In genomic region chr2:98560256-98560771, GRCh38 we compare ENCODE assay signal across 8 cellular contexts. TPM values are rescaled to one million over a fixed set of nuclear protein-coding genes. Genes with fewer than 3 reads are reported as not detected.
DNase-seq lines count a peak whose midpoint lies in the region; FAIRE-seq and TF ChIP-seq lines count a peak whose summit lies in the region.

No MANE protein-coding gene starts in this region.

- H3K27ac ChIP-seq in OCI-LY1 (ENCODE audit: low read depth, low read length, poor library complexity, severe bottlenecking) (peak overlapping the region; percentile 49), endothelial cell of umbilical vein (ENCODE audit: insufficient read depth, low read depth, low read length) (no peak overlapping the region)

- POLR2A ChIA-PET in endothelial cell of umbilical vein (lab: Charles Lee), result no interaction called here

- TF ChIP-seq CTCF in OCI-LY1 (IDR thresholded peaks at IDR 0.05; ENCODE audit: low read length), result no peak
- no peak for TF ChIP-seq CTCF in endothelial cell of umbilical vein (IDR thresholded peaks at IDR 0.05; ENCODE audit: extremely low read depth in 1 of 2, insufficient read depth in 1 of 2, low read depth in 1 of 2, low read length in 2 of 2)

- H3K4me3 ChIP-seq in OCI-LY1 (ENCODE audit: low read depth, low read length, poor library complexity, severe bottlenecking) (no peak overlapping the region), endothelial cell of umbilical vein (replicated peaks in 1 of 3; ENCODE audit: insufficient read depth in 1 of 3, low read depth in 1 of 3, low read length in 3 of 3) (no peak overlapping the region)

- H3K4me2 ChIP-seq in OCI-LY1 (ENCODE audit: low read length), result no peak overlapping the region
- H3K4me2 ChIP-seq in endothelial cell of umbilical vein (ENCODE audit: insufficient read depth, low read length), result no peak overlapping the region

- no peaks in the 10 kb centered on the region for H3K79me2 ChIP-seq in OCI-LY1 (ENCODE audit: insufficient read depth, low read length)
- no peaks in the 10 kb centered on the region for H3K79me2 ChIP-seq in endothelial cell of umbilical vein (ENCODE audit: control insufficient read depth, insufficient read depth, low read length)

- in situ Hi-C loops in Caki2 (cut with HindIII; ENCODE audit: low pct_unique_long_range_greater_than_20kb, low sequenced_read_pairs), result no loop called here

- DNase-seq in Caki2 (ENCODE audit: low read depth), result peak; percentile 68
- peak; percentile 2 for DNase-seq in endothelial cell of umbilical vein (ENCODE audit: low read depth, low spot score)
- DNase-seq in occipital lobe (lab: John Stamatoyannopoulos, UW), result peak; percentile 75
- no peak for DNase-seq in medulla oblongata (ENCODE audit: extremely low spot score)
- no peak for DNase-seq in stimulated activated CD4-positive, alpha-beta T cell treated with anti-CD3 and anti-CD28 coated beads, Interleukin-4, amount 100 ng/mL, for 4 hours
- DNase-seq in NCI-H187 treated with DMSO at 0.1 percent for 48 hours (lab: John Stamatoyannopoulos, UW), result no peak
- DNase-seq in effector CD8-positive, alpha-beta T cell (lab: John Stamatoyannopoulos, UW), result no peak

- intact Hi-C loops in endothelial cell of umbilical vein (cut with micrococcal nuclease), result no loop called here

- H3K9me2 ChIP-seq in OCI-LY1 (ENCODE audit: low read depth, low read length), result no peaks in the 10 kb centered on the region

- no peak for TF ChIP-seq POLR2A in endothelial cell of umbilical vein (IDR thresholded peaks at IDR 0.05; ENCODE audit: low read depth, low read length)

- H2AFZ ChIP-seq in OCI-LY1 (ENCODE audit: low read length) (no peak overlapping the region), endothelial cell of umbilical vein (ENCODE audit: low read depth, low read length) (no peak overlapping the region)

- CTCF ChIA-PET in endothelial cell of umbilical vein (lab: Charles Lee), result interaction anchor here (0.8 to 2.2 kb wide), 7 partner anchors 9 to 147 kb away, joined by 3 to 22 read pairs (median 5); no protein-coding TSS in a partner anchor

- H3K9ac ChIP-seq in OCI-LY1 (ENCODE audit: low read length) (no peak overlapping the region), endothelial cell of umbilical vein (replicated peaks; ENCODE audit: extremely low read depth, insufficient read depth, low read length) (no peak overlapping the region)

- no peaks in the 10 kb centered on the region for H3K9me1 ChIP-seq in endothelial cell of umbilical vein (replicated peaks; ENCODE audit: control insufficient read depth, extremely low read depth, insufficient read depth, low read length)

- dilution Hi-C loops in endothelial cell of umbilical vein (cut with MboI; ENCODE audit: extremely low pct_ligation_motif_present, low sequenced_read_pairs), result no loop called here

- H3K36me3 ChIP-seq in OCI-LY1 (ENCODE audit: insufficient read depth, low read length), result no peaks in the 10 kb centered on the region; the same call in 1 of the 2 replicates
- peaks cover 2 to 26% of the 10 kb centered on the region in 2 experiments for H3K36me3 ChIP-seq in endothelial cell of umbilical vein (ENCODE audit: control insufficient read depth in 2 of 2, extremely low read depth in 1 of 2, insufficient read depth in 2 of 2, low read length in 2 of 2)

- H4K20me1 ChIP-seq in OCI-LY1 (ENCODE audit: insufficient read depth, low read length) (no peaks in the 10 kb centered on the region), endothelial cell of umbilical vein (replicated peaks; ENCODE audit: control insufficient read depth, extremely low read depth, insufficient read depth, low read length) (no peaks in the 10 kb centered on the region)

- H3K27me3 ChIP-seq in OCI-LY1 (ENCODE audit: insufficient read depth, low read length) (no peaks in the 10 kb centered on the region), endothelial cell of umbilical vein (ENCODE audit: control insufficient read depth in 2 of 2, insufficient read depth in 2 of 2, low read length in 2 of 2) (no peaks in the 10 kb centered on the region)

- H3K9me3 ChIP-seq in OCI-LY1 (ENCODE audit: low read length) (no peaks in the 10 kb centered on the region), endothelial cell of umbilical vein (replicated peaks; ENCODE audit: control insufficient read depth, insufficient read depth, low read length) (no peaks in the 10 kb centered on the region)

- H3K4me1 ChIP-seq in OCI-LY1 (ENCODE audit: insufficient read depth, low read length, severe bottlenecking) (peaks cover 59% of the 10 kb centered on the region), endothelial cell of umbilical vein (ENCODE audit: control insufficient read depth, extremely low read depth, insufficient read depth, low read length) (no peaks in the 10 kb centered on the region)

- FAIRE-seq in endothelial cell of umbilical vein (lab: Jason Lieb, UNC), result peak; percentile 75

- H3F3A ChIP-seq in OCI-LY1 (ENCODE audit: insufficient read depth, low read length), result no peaks in the 10 kb centered on the region

- BruUV-seq in endothelial cell of umbilical vein (replicated peaks; lab: Mats Ljungman, UMichigan), result no TSS peak

TF ChIP-seq in endothelial cell of umbilical vein, 7 proteins besides CTCF, POLR2A, EP300 and RAD21:
- no peak for TF ChIP-seq GATA2 (IDR thresholded peaks at IDR 0.05; ENCODE audit: insufficient read depth, insufficient read length, low read depth, low read length)
- TF ChIP-seq EZH2 (IDR thresholded peaks at IDR 0.05; ENCODE audit: borderline replicate concordance, low read depth, low read length, severe bottlenecking), result no peak
- no peak for TF ChIP-seq JUN (IDR thresholded peaks at IDR 0.05; ENCODE audit: borderline replicate concordance, insufficient read depth, insufficient read length, low read depth)
- TF ChIP-seq MYC (IDR thresholded peaks at IDR 0.05; ENCODE audit: low read depth, low read length), result no peak
- TF ChIP-seq MAX (IDR thresholded peaks at IDR 0.05; ENCODE audit: insufficient read depth, insufficient read length), result no peak
- TF ChIP-seq POLR2AphosphoS5 (IDR thresholded peaks at IDR 0.05; ENCODE audit: insufficient read depth, low read depth, low read length), result no peak
- TF ChIP-seq FOS (IDR thresholded peaks at IDR 0.05; ENCODE audit: borderline replicate concordance, insufficient read depth, low read length), result no peak
TF ChIP-seq in endothelial cell of umbilical vein: peak in this region for 0.

RNA-seq across cellular contexts. Expression of gene COA5, which starts 48.0 kb away (rescaled TPM):
- total RNA-seq in Caki2 (2014; rRNA removed; shearing (Covaris generic); ENCODE audit: low replicate concordance), result 20.5 and 68.5 TPM in 2 replicates
- 17.7 and 18.2 TPM in 2 replicates for total RNA-seq in endothelial cell of umbilical vein
- polyA plus RNA-seq in endothelial cell of umbilical vein, result 10.3 and 16.5 TPM in 2 replicates
- polyA plus RNA-seq in endothelial cell of umbilical vein (2011; cell fraction: cytosol; rRNA removed), result 17.7 and 23.2 TPM in 2 replicates
- 19.0 and 27.8 TPM in 2 replicates for polyA plus RNA-seq in endothelial cell of umbilical vein (2011; cell fraction: nucleus; rRNA removed)
- polyA plus RNA-seq in endothelial cell of umbilical vein (2012), result 28.3 and 35.7 TPM in 2 replicates
- polyA minus RNA-seq in endothelial cell of umbilical vein, result 5.2 and 6.5 TPM in 2 replicates
- 5.7 TPM for polyA minus RNA-seq in endothelial cell of umbilical vein (2011; cell fraction: cytosol; rRNA and poly(A)+ RNA removed)
- 8.5 and 10.3 TPM in 2 replicates for polyA minus RNA-seq in endothelial cell of umbilical vein (2011; cell fraction: nucleus; rRNA and poly(A)+ RNA removed)
- total RNA-seq in occipital lobe, result 61.0 TPM

RNA-seq across cellular contexts. Expression of gene UNC50, which starts 48.1 kb away (rescaled TPM):
- 44.9 and 76.3 TPM in 2 replicates for total RNA-seq in Caki2 (2014; rRNA removed; shearing (Covaris generic); ENCODE audit: low replicate concordance)
- 33.5 and 35.3 TPM in 2 replicates for total RNA-seq in endothelial cell of umbilical vein
- 42.9 and 56.6 TPM in 2 replicates for polyA plus RNA-seq in endothelial cell of umbilical vein
- polyA plus RNA-seq in endothelial cell of umbilical vein (2011; cell fraction: cytosol; rRNA removed), result 35.6 and 36.6 TPM in 2 replicates
- 38.0 and 49.6 TPM in 2 replicates for polyA plus RNA-seq in endothelial cell of umbilical vein (2011; cell fraction: nucleus; rRNA removed)
- 43.2 and 49.8 TPM in 2 replicates for polyA plus RNA-seq in endothelial cell of umbilical vein (2012)
- polyA minus RNA-seq in endothelial cell of umbilical vein, result 13.2 and 19.6 TPM in 2 replicates
- polyA minus RNA-seq in endothelial cell of umbilical vein (2011; cell fraction: cytosol; rRNA and poly(A)+ RNA removed), result 17.3 TPM
- polyA minus RNA-seq in endothelial cell of umbilical vein (2011; cell fraction: nucleus; rRNA and poly(A)+ RNA removed), result 10.3 and 15.2 TPM in 2 replicates
- 51.8 TPM for total RNA-seq in occipital lobe

Comparison
In these comparisons a context has a peak if more than half of its experiments do, and no peak if none do; other contexts are left out.
1. DNase-seq: peak in Caki2 (single experiment), endothelial cell of umbilical vein (single experiment) and occipital lobe (single experiment); none in medulla oblongata (single experiment), stimulated activated CD4-positive, alpha-beta T cell treated with anti-CD3 and anti-CD28 coated beads, Interleukin-4, amount 100 ng/mL, for 4 hours (0 of 2), NCI-H187 treated with DMSO at 0.1 percent for 48 hours (single experiment) and effector CD8-positive, alpha-beta T cell (single experiment).